ENCODE assay signal across 9 cellular contexts in genomic region chr5:139646912-139647391, GRCh38. TPM values are rescaled to one million over a fixed set of nuclear protein-coding genes. Genes with fewer than 3 reads are reported as not detected.
DNase-seq lines count a peak whose midpoint lies in the region; TF ChIP-seq lines count a peak whose summit lies in the region.
"Had no signal": no experiment of that assay in that cellular context is flagged by ENCODE, and none has a peak within 500 bp of the region (broad histone marks: within the 10 kb centered on the region; RNA-seq: fewer than 3 reads in every experiment).

No MANE protein-coding gene starts in this region.

- H3K4me3 Mint-ChIP-seq in activated T-helper 2 cell treated with anti-CD3 and anti-CD28 coated beads, Interferon-gamma antibody, Interleukin-2, Interleukin-4, amounts not matched to agents 10 μg/mL and 5 μg/mL and 100 μg/mL, durations not matched to agents 14 hours and 24 hours and 36 hours (ENCODE audit: low read depth) = no peak overlapping the region

- H3K4me1 ChIP-seq in iPS-15b (ENCODE audit: control insufficient read depth, insufficient read depth, low read length) (peaks cover 21% of the 10 kb centered on the region), sigmoid colon (peaks cover 0 to 57% (median 49%) of the 10 kb centered on the region in 4 donors)

- H3K27me3 ChIP-seq in HL-60 (ENCODE audit: insufficient read depth, poor library complexity, severe bottlenecking) = no peaks in the 10 kb centered on the region
- peaks cover 35% of the 10 kb centered on the region for H3K27me3 ChIP-seq in iPS-15b (ENCODE audit: control insufficient read depth, insufficient read depth, low read length)
- H3K27me3 ChIP-seq in sigmoid colon = peaks cover 0 to 20% (median 0%) of the 10 kb centered on the region in 3 donors

- DNase-seq in HL-60 (ENCODE audit: low read depth in 1 of 2, low spot score in 1 of 2) (no peak), SKM-1 (lab: John Stamatoyannopoulos, UW; ENCODE audit: unreplicated experiment) (peak; percentile 45), sigmoid colon (peak; percentile 65), putamen (ENCODE audit: low spot score) (no peak), activated gamma-delta T cell treated with Interleukin-2 at 50 U/mL for 16 hours (no peak), NCI-H2029 treated with DMSO at 0.1 percent for 48 hours (lab: John Stamatoyannopoulos, UW) (no peak)
- DNase-seq in activated T-helper 2 cell treated with anti-CD3 and anti-CD28 coated beads, Interferon-gamma antibody, Interleukin-2, Interleukin-4, amounts not matched to agents 10 μg/mL and 5 μg/mL and 100 μg/mL, durations not matched to agents 14 hours and 24 hours and 36 hours (ENCODE audit: low spot score) = no peak
- DNase-seq: activated CD4-positive, CD25-positive, alpha-beta regulatory T cell treated with anti-CD3 and anti-CD28 coated beads, Interleukin-2, amount 50 U/mL, for 72 hours had no signal

- TF ChIP-seq POLR2A in sigmoid colon (IDR thresholded peaks at IDR 0.05) = no peak

- peaks cover 17% of the 10 kb centered on the region for H3K4me1 Mint-ChIP-seq in activated T-helper 2 cell treated with anti-CD3 and anti-CD28 coated beads, Interferon-gamma antibody, Interleukin-2, Interleukin-4, amounts not matched to agents 10 μg/mL and 5 μg/mL and 100 μg/mL, durations not matched to agents 14 hours and 24 hours and 36 hours (ENCODE audit: low read depth)

- H3K27ac ChIP-seq in HL-60 (replicated peaks) = no peak overlapping the region
- peak overlapping the region in 2 of 4 donors; percentile 5 to 95 for H3K27ac ChIP-seq in sigmoid colon

- H3K9me3 Mint-ChIP-seq in activated T-helper 2 cell treated with anti-CD3 and anti-CD28 coated beads, Interferon-gamma antibody, Interleukin-2, Interleukin-4, amounts not matched to agents 10 μg/mL and 5 μg/mL and 100 μg/mL, durations not matched to agents 14 hours and 24 hours and 36 hours = no peaks in the 10 kb centered on the region

- no peaks in the 10 kb centered on the region for H3K36me3 ChIP-seq in iPS-15b (ENCODE audit: control insufficient read depth, insufficient read depth, low read length)
- H3K36me3 ChIP-seq in sigmoid colon = no peaks in the 10 kb centered on the region

- H3K9me3 ChIP-seq in iPS-15b (ENCODE audit: control insufficient read depth, insufficient read depth, low read length) (no peaks in the 10 kb centered on the region), sigmoid colon (no peaks in the 10 kb centered on the region)

- no peak for TF ChIP-seq EP300 in sigmoid colon (IDR thresholded peaks at IDR 0.05)

- WGBS in sigmoid colon, 2 donors = 30 to 32% methylated on average over 23 of the region's 23 CpGs

- H3K27me3 Mint-ChIP-seq in activated T-helper 2 cell treated with anti-CD3 and anti-CD28 coated beads, Interferon-gamma antibody, Interleukin-2, Interleukin-4, amounts not matched to agents 10 μg/mL and 5 μg/mL and 100 μg/mL, durations not matched to agents 14 hours and 24 hours and 36 hours (ENCODE audit: low read depth) = peaks cover 47% of the 10 kb centered on the region

- H3K9ac ChIP-seq in iPS-15b (ENCODE audit: low read depth, low read length) = no peak overlapping the region

- no peak overlapping the region for H3K27ac Mint-ChIP-seq in activated T-helper 2 cell treated with anti-CD3 and anti-CD28 coated beads, Interferon-gamma antibody, Interleukin-2, Interleukin-4, amounts not matched to agents 10 μg/mL and 5 μg/mL and 100 μg/mL, durations not matched to agents 14 hours and 24 hours and 36 hours

- H3K36me3 Mint-ChIP-seq in activated T-helper 2 cell treated with anti-CD3 and anti-CD28 coated beads, Interferon-gamma antibody, Interleukin-2, Interleukin-4, amounts not matched to agents 10 μg/mL and 5 μg/mL and 100 μg/mL, durations not matched to agents 14 hours and 24 hours and 36 hours (ENCODE audit: low read depth) = peaks cover 2% of the 10 kb centered on the region

- TF ChIP-seq CTCF in HL-60 (IDR thresholded peaks at IDR 0.05; ENCODE audit: insufficient read depth, low read length) = no peak
- TF ChIP-seq CTCF in sigmoid colon (IDR thresholded peaks at IDR 0.05) = no peak

- H3K4me3 ChIP-seq in HL-60 (replicated peaks; ENCODE audit: insufficient read depth, low read length) (peak overlapping the region; percentile 63; the same call in 1 of the 2 replicates), iPS-15b (ENCODE audit: low read depth, low read length) (peak overlapping the region; percentile 70), sigmoid colon (peak overlapping the region in 3 of 4 donors; percentile 4 to 92 (median 86))

- intact Hi-C loops in sigmoid colon (cut with DNase I) = loop anchor here (1.0 kb wide), 1 partner anchor 9 kb away; no protein-coding TSS in a partner anchor
- intact Hi-C loops in activated T-helper 2 cell treated with anti-CD3 and anti-CD28 coated beads, Interferon-gamma antibody, Interleukin-2, Interleukin-4, amounts not matched to agents 10 μg/mL and 5 μg/mL and 100 μg/mL, durations not matched to agents 14 hours and 24 hours and 36 hours (cut with micrococcal nuclease) = no loop called here

RNA-seq across cellular contexts. Expression of gene CXXC5, which starts 1.2 kb away (rescaled TPM):
- 10 to 100 TPM; 16.7 to 25.3 (median 18.5) TPM for total RNA-seq in sigmoid colon
- polyA plus RNA-seq in sigmoid colon = 10 to 100 TPM; 15.7 to 30.0 (median 28.1) TPM
- total RNA-seq in activated T-helper 2 cell treated with anti-CD3 and anti-CD28 coated beads, Interferon-gamma antibody, Interleukin-2, Interleukin-4, amounts not matched to agents 10 μg/mL and 5 μg/mL and 100 μg/mL, durations not matched to agents 14 hours and 24 hours and 36 hours = 1.3 and 2.9 TPM in 2 replicates

Comparison
In these comparisons a context has a peak if more than half of its experiments do, and no peak if none do; other contexts are left out.
1. DNase-seq: peak in SKM-1 (single experiment) and sigmoid colon (single experiment); none in HL-60 (0 of 2), putamen (single experiment), activated gamma-delta T cell treated with Interleukin-2 at 50 U/mL for 16 hours (single experiment), activated T-helper 2 cell treated with anti-CD3 and anti-CD28 coated beads, Interferon-gamma antibody, Interleukin-2, Interleukin-4, amounts not matched to agents 10 μg/mL and 5 μg/mL and 100 μg/mL, durations not matched to agents 14 hours and 24 hours and 36 hours (single experiment) and NCI-H2029 treated with DMSO at 0.1 percent for 48 hours (single experiment).
2. Peak in every context shown above with its lines, with median percentiles within 50 percentile points of each other: H3K4me3 ChIP-seq.